Comparison of ENCODE assay signal across 12 cellular contexts in the genomic region with DNA sequence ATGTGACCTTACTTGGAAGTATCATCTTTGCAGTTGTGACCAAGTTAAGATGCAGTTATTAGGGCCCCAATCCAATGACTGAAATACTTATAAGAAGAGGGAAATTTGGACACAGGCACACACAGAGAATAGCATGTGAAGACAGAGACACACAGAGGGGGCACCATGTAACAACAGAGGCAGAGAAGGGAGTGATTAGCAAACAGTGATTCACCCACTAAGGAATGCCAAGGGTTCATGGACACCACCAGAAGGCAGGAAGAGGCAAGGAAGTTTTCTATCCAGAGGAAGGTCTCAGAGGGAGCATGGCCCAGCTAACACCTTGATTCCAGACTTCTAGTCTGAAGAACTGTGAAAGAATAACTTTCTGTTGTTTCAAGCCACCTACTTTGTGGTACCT. TPM values are rescaled to one million over a fixed set of nuclear protein-coding genes. Genes with fewer than 3 reads are reported as not detected.
A peak's percentile ranks its signal among the peaks of the same experiment; 100 is the strongest.
DNase-seq lines count a peak whose midpoint lies in the region; ATAC-seq and TF ChIP-seq lines count a peak whose summit lies in the region.
"Had no signal": no experiment of that assay in that cellular context is flagged by ENCODE, and none has a peak within 500 bp of the region (broad histone marks: within the 10 kb centered on the region; RNA-seq: fewer than 3 reads in every experiment).

No MANE protein-coding gene starts in this region.

- POLR2A ChIA-PET in A673 (lab: Charles Lee; ENCODE audit: low non-redundant PET) = no interaction called here

- H3K9me3 ChIP-seq in A673 (ENCODE audit: low read depth, low read length, poor library complexity, severe bottlenecking) (no peaks in the 10 kb centered on the region), T-helper 17 cell (ENCODE audit: control insufficient read depth, low read length, poor library complexity, severe bottlenecking) (no peaks in the 10 kb centered on the region)

- no peaks in the 10 kb centered on the region for H3K9me3 Mint-ChIP-seq in activated naive CD8-positive, alpha-beta T cell treated with anti-CD3 and anti-CD28 coated beads for 36 hours
- H3K9me3 Mint-ChIP-seq: activated T-cell treated with anti-CD3 and anti-CD28 coated beads, Interleukin-2, amount 50 U/mL, for 24 hours had no signal

- H3K27ac ChIP-seq in A673 (ENCODE audit: low read depth, low read length, poor library complexity, severe bottlenecking) = no peak overlapping the region

- H3K27me3 ChIP-seq in A673 (replicated peaks; ENCODE audit: insufficient read depth, low read depth, low read length, poor library complexity) = no peaks in the 10 kb centered on the region

- intact Hi-C loops in A673 (cut with micrococcal nuclease; ENCODE audit: unreplicated experiment) = no loop called here

- CTCF ChIA-PET in A673 (lab: Charles Lee) = no interaction called here

- H3K4me3 Mint-ChIP-seq in T-helper 17 cell = no peak overlapping the region
- no peak overlapping the region for H3K4me3 Mint-ChIP-seq in activated naive CD8-positive, alpha-beta T cell treated with anti-CD3 and anti-CD28 coated beads for 36 hours
- H3K4me3 Mint-ChIP-seq: activated T-cell treated with anti-CD3 and anti-CD28 coated beads, Interleukin-2, amount 50 U/mL, for 24 hours had no signal

- BruUV-seq in A673 (replicated peaks; lab: Mats Ljungman, UMichigan) = no TSS peak

- peaks cover 24% of the 10 kb centered on the region for H3K4me1 ChIP-seq in A673 (ENCODE audit: insufficient read depth, low read length, poor library complexity, severe bottlenecking)

- 0 out of 2 replicates have a peak, but pooled peaks have one; percentile 23 for TF ChIP-seq CTCF in A673 (conservative IDR thresholded peaks at IDR 0.05; ENCODE audit: low read depth, low read length)

- ATAC-seq in T-helper 17 cell = no peak

- H3K27ac Mint-ChIP-seq in T-helper 17 cell = peak overlapping the region; percentile 87
- no peak overlapping the region for H3K27ac Mint-ChIP-seq in activated naive CD8-positive, alpha-beta T cell treated with anti-CD3 and anti-CD28 coated beads for 36 hours
- H3K27ac Mint-ChIP-seq: activated T-cell treated with anti-CD3 and anti-CD28 coated beads, Interleukin-2, amount 50 U/mL, for 24 hours had no signal

- no peaks in the 10 kb centered on the region for H3K36me3 ChIP-seq in A673 (ENCODE audit: insufficient read depth, low read length, poor library complexity, severe bottlenecking)

- peaks cover 7% of the 10 kb centered on the region for H3K36me3 Mint-ChIP-seq in T-helper 17 cell (ENCODE audit: low read depth)
- H3K36me3 Mint-ChIP-seq in activated naive CD8-positive, alpha-beta T cell treated with anti-CD3 and anti-CD28 coated beads for 36 hours = no peaks in the 10 kb centered on the region

- no peak overlapping the region for H3K4me3 ChIP-seq in A673 (ENCODE audit: low read depth, low read length, poor library complexity, severe bottlenecking)

- peaks cover 40% of the 10 kb centered on the region for H3K4me1 Mint-ChIP-seq in T-helper 17 cell
- peaks cover 22% of the 10 kb centered on the region for H3K4me1 Mint-ChIP-seq in activated naive CD8-positive, alpha-beta T cell treated with anti-CD3 and anti-CD28 coated beads for 36 hours

- no peaks in the 10 kb centered on the region for H3K27me3 Mint-ChIP-seq in T-helper 17 cell
- no peaks in the 10 kb centered on the region for H3K27me3 Mint-ChIP-seq in activated naive CD8-positive, alpha-beta T cell treated with anti-CD3 and anti-CD28 coated beads for 36 hours
- H3K27me3 Mint-ChIP-seq: activated T-cell treated with anti-CD3 and anti-CD28 coated beads, Interleukin-2, amount 50 U/mL, for 24 hours had no signal

- DNase-seq in A673 (ENCODE audit: low spot score) (peak; percentile 37), H4 (ENCODE audit: low spot score) (peak; percentile 29), T-helper 17 cell (no peak), foreskin melanocyte (peak; percentile 29), GM19240 (ENCODE audit: insufficient read length, low spot score) (no peak)
- DNase-seq in stimulated activated CD4-positive, alpha-beta T cell treated with anti-CD3 and anti-CD28 coated beads, Interleukin-4, amount 100 ng/mL, for 4 hours = no peak
- no peak for DNase-seq in activated naive CD8-positive, alpha-beta T cell treated with anti-CD3 and anti-CD28 coated beads for 36 hours
- no peak for DNase-seq in activated T-cell treated with anti-CD3 and anti-CD28 coated beads, Interleukin-2, amount 50 U/mL, for 48 hours
- DNase-seq: activated T-cell treated with anti-CD3 and anti-CD28 coated beads, Interleukin-2, amount 50 U/mL, for 24 hours; cerebellar nuclear complex; NCI-H1930; stimulated activated CD4-positive, alpha-beta T cell treated with anti-CD3 and anti-CD28 coated beads, Interleukin-12 subunit alpha, Interleukin-12 subunit beta, amount 100 ng/mL, for 4 hours had no signal

RNA-seq across cellular contexts. Expression of gene SIDT1, which starts 25.0 kb away (rescaled TPM):
- total RNA-seq in A673 (2021) (not detected in 2 replicates), T-helper 17 cell (10 to 100 TPM; 53.8 to 62.5 TPM)
- not detected in 2 replicates for total RNA-seq in H4 (2014; rRNA removed; shearing (Covaris generic))
- total RNA-seq in activated naive CD8-positive, alpha-beta T cell treated with anti-CD3 and anti-CD28 coated beads for 36 hours = 10 to 100 TPM; 18.0 to 19.9 TPM

RNA-seq across cellular contexts. Expression of gene SPICE1, which starts 42.4 kb away (rescaled TPM):
- total RNA-seq in A673 (2021) (24.8 and 27.9 TPM in 2 replicates), T-helper 17 cell (10 to 100 TPM; 13.7 to 16.1 TPM)
- 9.5 and 18.9 TPM in 2 replicates for total RNA-seq in H4 (2014; rRNA removed; shearing (Covaris generic))
- total RNA-seq in activated naive CD8-positive, alpha-beta T cell treated with anti-CD3 and anti-CD28 coated beads for 36 hours = 10 to 100 TPM; 21.4 to 26.9 TPM

Comparison
In these comparisons a context has a peak if more than half of its experiments do, and no peak if none do; other contexts are left out.
1. DNase-seq: peak in A673 (single experiment), H4 (single experiment) and foreskin melanocyte (single experiment); none in T-helper 17 cell (0 of 3), GM19240 (single experiment), stimulated activated CD4-positive, alpha-beta T cell treated with anti-CD3 and anti-CD28 coated beads, Interleukin-4, amount 100 ng/mL, for 4 hours (0 of 2), activated naive CD8-positive, alpha-beta T cell treated with anti-CD3 and anti-CD28 coated beads for 36 hours (single experiment) and activated T-cell treated with anti-CD3 and anti-CD28 coated beads, Interleukin-2, amount 50 U/mL, for 48 hours (0 of 2).
2. RNA of gene SIDT1, which starts 25.0 kb away (total RNA-seq): 53.8 to 62.5 TPM in T-helper 17 cell and 18.0 to 19.9 TPM in activated naive CD8-positive, alpha-beta T cell treated with anti-CD3 and anti-CD28 coated beads for 36 hours; not detected in A673 and not detected in H4; every median in the first group is over 10 times any median in the second.